Comparison of ENCODE assay signal across 1 cellular context in genomic region chr19:14540741-14541525, GRCh38.
TF ChIP-seq lines count a peak whose summit lies in the region.

No MANE protein-coding gene starts in this region.

TF ChIP-seq in GM23338, 12 proteins besides CTCF, POLR2A, EP300 and RAD21:
- TF ChIP-seq NANOG (IDR thresholded peaks at IDR 0.05; ENCODE audit: borderline replicate concordance) (no peak), ZNF462 (CRISPR knock-in tag; IDR thresholded peaks at IDR 0.05) (no peak), STAT1 (IDR thresholded peaks at IDR 0.05; ENCODE audit: unreplicated experiment) (no peak), POLR2AphosphoS5 (IDR thresholded peaks at IDR 0.05; ENCODE audit: low read depth) (no peak), EZH2phosphoT487 (IDR thresholded peaks at IDR 0.05; ENCODE audit: unreplicated experiment) (no peak), EZH2 (IDR thresholded peaks at IDR 0.05; ENCODE audit: low read depth, unreplicated experiment) (no peak), ZNF114 (CRISPR knock-in tag; IDR thresholded peaks at IDR 0.05) (no peak), ETS1 (IDR thresholded peaks at IDR 0.05) (no peak), JUNB (IDR thresholded peaks at IDR 0.05; ENCODE audit: unreplicated experiment) (no peak), ZNF331 (CRISPR knock-in tag; IDR thresholded peaks at IDR 0.05; ENCODE audit: low read depth) (no peak), CREB1 (CRISPR knock-in tag; IDR thresholded peaks at IDR 0.05; ENCODE audit: low read depth) (no peak)
- TF ChIP-seq, protein P1, sequence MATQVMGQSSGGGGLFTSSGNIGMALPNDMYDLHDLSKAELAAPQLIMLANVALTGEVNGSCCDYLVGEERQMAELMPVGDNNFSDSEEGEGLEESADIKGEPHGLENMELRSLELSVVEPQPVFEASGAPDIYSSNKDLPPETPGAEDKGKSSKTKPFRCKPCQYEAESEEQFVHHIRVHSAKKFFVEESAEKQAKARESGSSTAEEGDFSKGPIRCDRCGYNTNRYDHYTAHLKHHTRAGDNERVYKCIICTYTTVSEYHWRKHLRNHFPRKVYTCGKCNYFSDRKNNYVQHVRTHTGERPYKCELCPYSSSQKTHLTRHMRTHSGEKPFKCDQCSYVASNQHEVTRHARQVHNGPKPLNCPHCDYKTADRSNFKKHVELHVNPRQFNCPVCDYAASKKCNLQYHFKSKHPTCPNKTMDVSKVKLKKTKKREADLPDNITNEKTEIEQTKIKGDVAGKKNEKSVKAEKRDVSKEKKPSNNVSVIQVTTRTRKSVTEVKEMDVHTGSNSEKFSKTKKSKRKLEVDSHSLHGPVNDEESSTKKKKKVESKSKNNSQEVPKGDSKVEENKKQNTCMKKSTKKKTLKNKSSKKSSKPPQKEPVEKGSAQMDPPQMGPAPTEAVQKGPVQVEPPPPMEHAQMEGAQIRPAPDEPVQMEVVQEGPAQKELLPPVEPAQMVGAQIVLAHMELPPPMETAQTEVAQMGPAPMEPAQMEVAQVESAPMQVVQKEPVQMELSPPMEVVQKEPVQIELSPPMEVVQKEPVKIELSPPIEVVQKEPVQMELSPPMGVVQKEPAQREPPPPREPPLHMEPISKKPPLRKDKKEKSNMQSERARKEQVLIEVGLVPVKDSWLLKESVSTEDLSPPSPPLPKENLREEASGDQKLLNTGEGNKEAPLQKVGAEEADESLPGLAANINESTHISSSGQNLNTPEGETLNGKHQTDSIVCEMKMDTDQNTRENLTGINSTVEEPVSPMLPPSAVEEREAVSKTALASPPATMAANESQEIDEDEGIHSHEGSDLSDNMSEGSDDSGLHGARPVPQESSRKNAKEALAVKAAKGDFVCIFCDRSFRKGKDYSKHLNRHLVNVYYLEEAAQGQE (IDR thresholded peaks at IDR 0.05; ENCODE audit: unreplicated experiment) = no peak
